ENCODE assay signal across 24 cellular contexts in genomic region chr16:10728488-10728887, GRCh38. TPM values are rescaled to one million over a fixed set of nuclear protein-coding genes. Genes with fewer than 3 reads are reported as not detected.
DNase-seq lines count a peak whose midpoint lies in the region; ATAC-seq, FAIRE-seq and TF ChIP-seq lines count a peak whose summit lies in the region.
"Had no signal": no experiment of that assay in that cellular context is flagged by ENCODE, and none has a peak within 500 bp of the region (broad histone marks: within the 10 kb centered on the region; RNA-seq: fewer than 3 reads in every experiment).

No MANE protein-coding gene starts in this region.

- in situ Hi-C loops in HepG2 (cut with HindIII; ENCODE audit: extremely low pct_ligation_motif_present, low pct_unique_long_range_greater_than_20kb) (no loop called here), GM13977 (cut with MboI; ENCODE audit: low pct_unique_long_range_greater_than_20kb, low sequenced_read_pairs, unreplicated experiment) (no loop called here)

- peaks cover 25% of the 10 kb centered on the region for H3K4me1 ChIP-seq in OCI-LY3 (ENCODE audit: low read length)
- peaks cover 35% of the 10 kb centered on the region for H3K4me1 ChIP-seq in HepG2 (ENCODE audit: insufficient read depth, low read length)
- H3K4me1 ChIP-seq: BE2C; BLaER1 treated with 17β-estradiol and CSF1 and Interleukin-3, amounts not matched to agents 10 nM and 100 nM had no signal

- H3K4me1 Mint-ChIP-seq in activated CD4-positive, alpha-beta T cell treated with anti-CD3 and anti-CD28 coated beads, Interleukin-2, amount 10 ng/mL, durations not matched to agents 24 days and 14 days, result no peaks in the 10 kb centered on the region
- H3K4me1 Mint-ChIP-seq: CD14-positive monocyte; CD8-positive, alpha-beta memory T cell had no signal

- POLR2A ChIA-PET in HepG2 (lab: Yijun Ruan, JAX), result interaction anchor here (1.0 to 1.7 kb wide), 3 partner anchors 15 to 148 kb away, joined by 3 to 9 read pairs (median 3); partner anchors contain the start of genes EMP2 and NUBP1

- peaks cover 8% of the 10 kb centered on the region for H3K27me3 Mint-ChIP-seq in activated CD4-positive, alpha-beta T cell treated with anti-CD3 and anti-CD28 coated beads, Interleukin-2, amount 10 ng/mL, durations not matched to agents 24 days and 14 days
- H3K27me3 Mint-ChIP-seq: CD4-positive, alpha-beta T cell; CD8-positive, alpha-beta memory T cell had no signal

- TF ChIP-seq CTCF in OCI-LY3 (IDR thresholded peaks at IDR 0.05; ENCODE audit: low read depth, low read length) (no peak), HepG2 (CRISPR knock-in tag; IDR thresholded peaks at IDR 0.05) (no peak), GM13977 (IDR thresholded peaks at IDR 0.05; ENCODE audit: extremely low read depth, insufficient read depth, missing control alignments) (no peak)

- H3K27ac Mint-ChIP-seq in activated CD4-positive, alpha-beta T cell treated with anti-CD3 and anti-CD28 coated beads, Interleukin-2, amount 10 ng/mL, durations not matched to agents 24 days and 14 days, result no peak overlapping the region
- H3K27ac Mint-ChIP-seq: CD14-positive monocyte; CD4-positive, alpha-beta T cell; CD8-positive, alpha-beta memory T cell had no signal

- peak; percentile 44 for DNase-seq in activated CD4-positive, alpha-beta T cell treated with anti-CD3 and anti-CD28 coated beads, Interleukin-2, amount 10 ng/mL, durations not matched to agents 24 days and 14 days
- no peak for DNase-seq in activated CD4-positive, alpha-beta T cell treated with anti-CD3 and anti-CD28 coated beads for 4 hours
- DNase-seq in HepG2 (ENCODE audit: low spot score) (no peak), NCI-H2227 treated with DMSO at 0.1 percent for 48 hours (lab: John Stamatoyannopoulos, UW) (no peak), GM13977 (ENCODE audit: low spot score) (no peak)
- DNase-seq in activated CD4-positive, alpha-beta T cell treated with anti-CD3 and anti-CD28 coated beads for 48 hours, result no peak
- DNase-seq: 8988T; ACHN; AML-193; BE2C; CD4-positive, alpha-beta T cell; CD8-positive, alpha-beta memory T cell; DMS79; EL; GDM1; H7; HCEC 1CT had no signal

- H3K36me3 Mint-ChIP-seq in activated CD4-positive, alpha-beta T cell treated with anti-CD3 and anti-CD28 coated beads, Interleukin-2, amount 10 ng/mL, durations not matched to agents 24 days and 14 days (ENCODE audit: low read depth), result no peaks in the 10 kb centered on the region
- H3K36me3 Mint-ChIP-seq: CD14-positive monocyte had no signal

- peak overlapping the region; percentile 60 for H3K4me2 ChIP-seq in OCI-LY3 (ENCODE audit: low read length)
- H3K4me2 ChIP-seq in HepG2 (ENCODE audit: low read depth, low read length), result peak overlapping the region; percentile 54
- H3K4me2 ChIP-seq: BLaER1 treated with 17β-estradiol and CSF1 and Interleukin-3, amounts not matched to agents 10 nM and 100 nM had no signal

- WGBS in HepG2 (ENCODE audit: low lambda C conversion rate), result 21% methylated on average over 4 of the region's 4 CpGs

- no peak for TF ChIP-seq RAD21 in HepG2 (CRISPR knock-in tag; IDR thresholded peaks at IDR 0.05)

- no peak for FAIRE-seq in HepG2 (lab: Jason Lieb, UNC)
- FAIRE-seq: A549, D721Med, GM12878, H1 had no signal

- H3K79me2 ChIP-seq in OCI-LY3 (ENCODE audit: low read length) (no peaks in the 10 kb centered on the region), HepG2 (ENCODE audit: insufficient read depth, low read length) (no peaks in the 10 kb centered on the region)

- H3K36me3 ChIP-seq in OCI-LY3 (replicated peaks; ENCODE audit: low read depth, low read length), result no peaks in the 10 kb centered on the region
- H3K36me3 ChIP-seq in HepG2 (replicated peaks in 1 of 2; ENCODE audit: control insufficient read depth in 1 of 2, insufficient read depth in 2 of 2, low read length in 2 of 2), result no peaks in the 10 kb centered on the region
- H3K36me3 ChIP-seq: BE2C; BLaER1 treated with 17β-estradiol and CSF1 and Interleukin-3, amounts not matched to agents 10 nM and 100 nM had no signal

- H3K9me3 ChIP-seq in OCI-LY3 (ENCODE audit: insufficient read depth, low read length) (no peaks in the 10 kb centered on the region), HepG2 (ENCODE audit: low read length) (0 out of 2 replicates have a peak, but pooled peaks cover 3% of the 10 kb centered on the region)
- H3K9me3 ChIP-seq: A549, BE2C had no signal

- H3K27ac ChIP-seq in OCI-LY3 (ENCODE audit: low read length) (no peak overlapping the region), HepG2 (ENCODE audit: extremely low read length, insufficient read depth, low read length) (no peak overlapping the region)
- H3K27ac ChIP-seq: BLaER1 treated with 17β-estradiol and CSF1 and Interleukin-3, amounts not matched to agents 10 nM and 100 nM had no signal

- no peak overlapping the region for H3K9ac ChIP-seq in OCI-LY3 (ENCODE audit: low read length)
- H3K9ac ChIP-seq in HepG2 (ENCODE audit: insufficient read depth, low read depth, low read length), result no peak overlapping the region
- H3K9ac ChIP-seq: BLaER1 treated with 17β-estradiol and CSF1 and Interleukin-3, amounts not matched to agents 10 nM and 100 nM had no signal

- H3K4me3 ChIP-seq in OCI-LY3 (ENCODE audit: low read length) (peak overlapping the region; percentile 61), HepG2 (replicated peaks in 1 of 3; ENCODE audit: insufficient read depth in 1 of 3, low read depth in 2 of 3, low read length in 3 of 3) (no peak overlapping the region; a peak in 1 of 6 replicates)
- H3K4me3 ChIP-seq: A549; BLaER1 treated with 17β-estradiol and CSF1 and Interleukin-3, amounts not matched to agents 10 nM and 100 nM; GM12878 had no signal

- CTCF ChIA-PET in HepG2 (lab: Yijun Ruan, JAX; ENCODE audit: low intra/inter-chr PET ratio, low total read pairs), result no interaction called here

- no TSS peak for BruUV-seq in HepG2 (replicated peaks; lab: Mats Ljungman, UMichigan)

- no peak for TF ChIP-seq POLR2A in HepG2 (IDR thresholded peaks at IDR 0.05; ENCODE audit: insufficient read depth in 1 of 2, low read depth in 2 of 2, low read length in 2 of 2)

- intact Hi-C loops in activated CD4-positive, alpha-beta T cell treated with anti-CD3 and anti-CD28 coated beads, Interleukin-2, amount 10 ng/mL, durations not matched to agents 24 days and 14 days (cut with micrococcal nuclease), result no loop called here
- intact Hi-C loops in HepG2 (cut with micrococcal nuclease; ENCODE audit: unreplicated experiment), result loop anchor here (2.0 kb wide), 1 partner anchor 148 kb away; the partner anchor contains the start of gene EMP2

- peaks cover 3% of the 10 kb centered on the region for H3K9me3 Mint-ChIP-seq in activated CD4-positive, alpha-beta T cell treated with anti-CD3 and anti-CD28 coated beads, Interleukin-2, amount 10 ng/mL, durations not matched to agents 24 days and 14 days
- H3K9me3 Mint-ChIP-seq: CD4-positive, alpha-beta T cell had no signal

- ATAC-seq in HepG2, result peak; percentile 44

- H2AFZ ChIP-seq in OCI-LY3 (ENCODE audit: low read depth, low read length) (no peak overlapping the region), HepG2 (ENCODE audit: low read length) (no peak overlapping the region)

- TF ChIP-seq EP300 in HepG2 (IDR thresholded peaks at IDR 0.05; ENCODE audit: low read depth in 2 of 2, low read length in 2 of 2), result no peak
- no peak for TF ChIP-seq EP300 in HepG2 (CRISPR knock-in tag; IDR thresholded peaks at IDR 0.05; ENCODE audit: borderline replicate concordance)

- peaks cover 12% of the 10 kb centered on the region for H3K27me3 ChIP-seq in OCI-LY3 (ENCODE audit: low read depth, low read length)
- H3K27me3 ChIP-seq in HepG2 (ENCODE audit: control insufficient read depth in 1 of 2, insufficient read depth in 2 of 2, low read length in 2 of 2), result no peaks in the 10 kb centered on the region
- H3K27me3 ChIP-seq: BE2C; BLaER1 treated with 17β-estradiol and CSF1 and Interleukin-3, amounts not matched to agents 10 nM and 100 nM had no signal

- H4K20me1 ChIP-seq in OCI-LY3 (ENCODE audit: insufficient read depth, low read length), result no peaks in the 10 kb centered on the region
- no peaks in the 10 kb centered on the region for H4K20me1 ChIP-seq in HepG2 (ENCODE audit: insufficient read depth, low read length)
- H4K20me1 ChIP-seq: BLaER1 treated with 17β-estradiol and CSF1 and Interleukin-3, amounts not matched to agents 10 nM and 100 nM had no signal

- H3K4me3 Mint-ChIP-seq in activated CD4-positive, alpha-beta T cell treated with anti-CD3 and anti-CD28 coated beads, Interleukin-2, amount 10 ng/mL, durations not matched to agents 24 days and 14 days, result no peak overlapping the region
- H3K4me3 Mint-ChIP-seq: CD14-positive monocyte; CD4-positive, alpha-beta T cell; CD8-positive, alpha-beta memory T cell had no signal

RNA-seq across cellular contexts. Expression of gene NUBP1, which starts 15.2 kb away (rescaled TPM):
- total RNA-seq in activated CD4-positive, alpha-beta T cell treated with anti-CD3 and anti-CD28 coated beads, Interleukin-2, amount 10 ng/mL, durations not matched to agents 24 days and 14 days, result 38.6 and 39.5 TPM in 2 replicates
- total RNA-seq in HepG2 (2016; rRNA removed; fragmentation: Illumina TruSeq; extraction: Trizol), result 70.4 and 85.8 TPM in 2 replicates
- total RNA-seq in HepG2 (2016; cell fraction: cytosol; rRNA removed; fragmentation: Illumina TruSeq; extraction: Trizol; ENCODE audit: low read depth), result 16.4 and 18.5 TPM in 2 replicates
- 72.4 and 82.8 TPM in 2 replicates for total RNA-seq in HepG2 (2016; cell fraction: insoluble cytoplasmic fraction; rRNA removed; fragmentation: Illumina TruSeq; extraction: Trizol)
- 22.6 and 30.6 TPM in 2 replicates for total RNA-seq in HepG2 (2016; cell fraction: membrane; rRNA removed; fragmentation: Illumina TruSeq; extraction: Trizol)
- total RNA-seq in HepG2 (2016; cell fraction: nucleus; rRNA removed; fragmentation: Illumina TruSeq; extraction: Trizol), result 19.6 and 33.1 TPM in 2 replicates
- polyA plus RNA-seq in HepG2 (2011; rRNA removed), result 53.5 and 53.9 TPM in 2 replicates
- polyA plus RNA-seq in HepG2 (2011; cell fraction: cytosol; rRNA removed), result 62.7 and 64.9 TPM in 2 replicates
- 24.6 and 28.0 TPM in 2 replicates for polyA plus RNA-seq in HepG2 (2011; cell fraction: nucleus; rRNA removed)
- 50.9 and 51.9 TPM in 2 replicates for polyA plus RNA-seq in HepG2 (2012)
- polyA plus RNA-seq in HepG2 (2016; cell fraction: cytosol; fragmentation: Illumina TruSeq; extraction: Trizol; ENCODE audit: low read depth), result 11.7 and 13.3 TPM in 2 replicates
- polyA plus RNA-seq in HepG2 (2016; cell fraction: insoluble cytoplasmic fraction; fragmentation: Illumina TruSeq; extraction: Trizol; ENCODE audit: low read depth), result 83.5 and 86.0 TPM in 2 replicates
- 23.4 and 24.0 TPM in 2 replicates for polyA plus RNA-seq in HepG2 (2016; cell fraction: membrane; fragmentation: Illumina TruSeq; extraction: Trizol; ENCODE audit: low read depth)
- polyA plus RNA-seq in HepG2 (2016; cell fraction: nucleus; fragmentation: Illumina TruSeq; extraction: Trizol; ENCODE audit: insufficient read depth, low read depth), result 45.2 and 55.4 TPM in 2 replicates
- polyA minus RNA-seq in HepG2 (2011; rRNA and poly(A)+ RNA removed; ENCODE audit: low replicate concordance), result 26.5 and 26.6 TPM in 2 replicates
- 21.1 and 23.4 TPM in 2 replicates for polyA minus RNA-seq in HepG2 (2011; cell fraction: cytosol; rRNA and poly(A)+ RNA removed)
- 14.0 and 17.6 TPM in 2 replicates for polyA minus RNA-seq in HepG2 (2011; cell fraction: nucleus; rRNA and poly(A)+ RNA removed)

RNA-seq across cellular contexts. Expression of gene TEKT5, which starts 33.8 kb away (rescaled TPM):
- total RNA-seq in activated CD4-positive, alpha-beta T cell treated with anti-CD3 and anti-CD28 coated beads, Interleukin-2, amount 10 ng/mL, durations not matched to agents 24 days and 14 days, result not detected in 2 replicates
- not detected in 2 replicates for total RNA-seq in HepG2 (2016; rRNA removed; fragmentation: Illumina TruSeq; extraction: Trizol)
- not detected in 2 replicates for total RNA-seq in HepG2 (2016; cell fraction: cytosol; rRNA removed; fragmentation: Illumina TruSeq; extraction: Trizol; ENCODE audit: low read depth)
- not detected in 2 replicates for total RNA-seq in HepG2 (2016; cell fraction: insoluble cytoplasmic fraction; rRNA removed; fragmentation: Illumina TruSeq; extraction: Trizol)
- total RNA-seq in HepG2 (2016; cell fraction: membrane; rRNA removed; fragmentation: Illumina TruSeq; extraction: Trizol), result not detected in 2 replicates
- not detected in 2 replicates for total RNA-seq in HepG2 (2016; cell fraction: nucleus; rRNA removed; fragmentation: Illumina TruSeq; extraction: Trizol)
- 0.16 and 0.25 TPM in 2 replicates for polyA plus RNA-seq in HepG2 (2011; rRNA removed)
- polyA plus RNA-seq in HepG2 (2011; cell fraction: cytosol; rRNA removed), result 0.08 TPM in 1 of 2 replicates, not detected in the other
- 0.12 and 0.16 TPM in 2 replicates for polyA plus RNA-seq in HepG2 (2011; cell fraction: nucleus; rRNA removed)
- polyA plus RNA-seq in HepG2 (2012), result 0.39 and 0.84 TPM in 2 replicates
- polyA plus RNA-seq in HepG2 (2016; cell fraction: cytosol; fragmentation: Illumina TruSeq; extraction: Trizol; ENCODE audit: low read depth), result not detected in 2 replicates
- polyA plus RNA-seq in HepG2 (2016; cell fraction: insoluble cytoplasmic fraction; fragmentation: Illumina TruSeq; extraction: Trizol; ENCODE audit: low read depth), result not detected in 2 replicates
- not detected in 2 replicates for polyA plus RNA-seq in HepG2 (2016; cell fraction: membrane; fragmentation: Illumina TruSeq; extraction: Trizol; ENCODE audit: low read depth)
- not detected in 2 replicates for polyA plus RNA-seq in HepG2 (2016; cell fraction: nucleus; fragmentation: Illumina TruSeq; extraction: Trizol; ENCODE audit: insufficient read depth, low read depth)
- polyA minus RNA-seq in HepG2 (2011; rRNA and poly(A)+ RNA removed; ENCODE audit: low replicate concordance), result not detected in 2 replicates
- polyA minus RNA-seq in HepG2 (2011; cell fraction: cytosol; rRNA and poly(A)+ RNA removed), result not detected in 2 replicates
- 0.64 and 1.2 TPM in 2 replicates for polyA minus RNA-seq in HepG2 (2011; cell fraction: nucleus; rRNA and poly(A)+ RNA removed)
- total RNA-seq: CD4-positive, alpha-beta T cell; CD8-positive, alpha-beta memory T cell; H1 had no signal
- polyA plus RNA-seq: CD14-positive monocyte; CD8-positive, alpha-beta memory T cell had no signal
